Comparison of ENCODE assay signal across 8 cellular contexts in the genomic region with DNA sequence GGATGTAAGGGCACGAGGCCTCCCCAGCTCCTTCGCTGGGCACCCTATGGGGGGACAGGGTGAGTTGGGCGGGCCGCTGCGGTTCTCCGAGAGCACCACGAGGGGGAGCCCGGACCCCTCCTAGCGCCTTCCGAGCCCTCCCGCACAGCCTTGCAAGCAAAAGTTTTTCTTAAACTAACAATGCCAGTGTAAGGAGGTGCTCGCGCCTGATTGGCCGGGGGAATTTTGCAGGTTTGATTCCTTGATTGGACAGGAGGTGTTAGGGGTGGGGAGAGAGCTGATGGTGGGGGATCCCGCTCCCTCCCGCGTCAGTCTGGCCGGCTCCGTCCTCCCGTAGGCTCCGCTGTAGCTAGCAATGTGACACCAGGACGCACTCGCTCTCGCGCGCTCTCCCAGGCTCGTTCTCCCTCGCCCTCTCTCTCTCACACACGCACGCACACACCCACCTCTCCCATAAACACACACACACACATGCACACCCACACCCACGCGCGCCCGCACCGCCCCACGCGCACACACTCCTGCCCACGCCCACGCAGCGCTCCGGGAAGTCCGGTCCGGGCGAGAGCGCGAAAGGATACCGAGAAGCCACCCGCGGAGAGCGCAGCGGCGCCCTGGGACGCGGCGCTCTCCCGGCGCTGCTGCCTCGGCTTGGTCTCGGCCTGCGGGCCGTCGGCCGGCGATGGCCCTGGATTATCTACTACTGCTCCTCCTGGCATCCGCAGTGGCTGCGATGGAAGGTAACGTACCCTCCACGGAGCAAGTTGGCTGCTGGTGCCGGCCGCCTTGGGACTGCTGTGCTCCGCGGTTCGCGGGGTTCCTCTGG. TPM values are rescaled to one million over a fixed set of nuclear protein-coding genes. Genes with fewer than 3 reads are reported as not detected.
DNase-seq lines count a peak whose midpoint lies in the region; ATAC-seq lines count a peak whose summit lies in the region.

TSS of gene EPHB1 (plus strand) at position 311 of the 826 bp plus-strand sequence.

- peaks cover 0 to 3% of the 10 kb centered on the region in 2 donors for H3K9me3 ChIP-seq in esophagus (ENCODE audit: control insufficient read depth in 2 of 2, insufficient read depth in 1 of 2, low read depth in 1 of 2, low read length in 1 of 2)
- H3K9me3 ChIP-seq in mucosa of rectum (ENCODE audit: control insufficient read depth in 2 of 2, low read length in 2 of 2), result no peaks in the 10 kb centered on the region

- H3K36me3 ChIP-seq in esophagus (ENCODE audit: control insufficient read depth in 2 of 2, insufficient read depth in 2 of 2, low read length in 1 of 2) (no peaks in the 10 kb centered on the region), mucosa of rectum (ENCODE audit: control insufficient read depth in 2 of 2, insufficient read depth in 2 of 2, low read length in 2 of 2) (no peaks in the 10 kb centered on the region)

- WGBS in esophagus, 2 donors, result 1% methylated on average over 55 to 74 of the region's 74 CpGs

- no peak within 1 kb of the TSS for H3K9ac ChIP-seq in mucosa of rectum (ENCODE audit: low read depth in 1 of 2, low read length in 2 of 2)

- H3K4me3 ChIP-seq in esophagus (ENCODE audit: low read depth in 1 of 2, low read length in 2 of 2) (peak within 1 kb of the TSS; percentile 53 to 56), mucosa of rectum (ENCODE audit: low read length in 2 of 2) (peak within 1 kb of the TSS; percentile 65 to 71)

- H3K27me3 ChIP-seq in esophagus (ENCODE audit: control insufficient read depth in 1 of 2, insufficient read depth in 2 of 2, low read length in 2 of 2) (peaks cover 0 to 15% of the 10 kb centered on the region in 2 donors), mucosa of rectum (ENCODE audit: control insufficient read depth in 2 of 2, insufficient read depth in 2 of 2, low read length in 2 of 2) (peaks cover 31 to 32% of the 10 kb centered on the region in 2 donors)

- peak; percentile 83 for ATAC-seq in GM21367 (IDR thresholded peaks at IDR 0.05; ENCODE audit: unreplicated experiment)

- DNase-seq in DMS114 treated with DMSO at 0.1 percent for 48 hours (lab: John Stamatoyannopoulos, UW; ENCODE audit: unreplicated experiment) (peak; percentile 90), HS-27A (ENCODE audit: low read depth) (peak; percentile 45), NCI-H82 (lab: John Stamatoyannopoulos, UW) (peak; percentile 94)
- DNase-seq in activated CD8-positive, alpha-beta memory T cell treated with anti-CD3 and anti-CD28 coated beads, Interleukin-2, amount 50 U/mL, for 24 hours (ENCODE audit: extremely low read depth), result peak; percentile 17
- peak; percentile 24 for DNase-seq in stimulated activated naive CD4-positive, alpha-beta T cell treated with Interleukin-2 at 50 U/mL for 16 hours (lab: John Stamatoyannopoulos, UW)

- H3K4me1 ChIP-seq in esophagus (ENCODE audit: control insufficient read depth in 2 of 2, insufficient read depth in 2 of 2, low read length in 1 of 2) (peaks cover 6 to 10% of the 10 kb centered on the region in 2 donors), mucosa of rectum (ENCODE audit: control insufficient read depth in 2 of 2, insufficient read depth in 2 of 2, low read length in 2 of 2) (peaks cover 0 to 6% of the 10 kb centered on the region in 2 donors)

- H3K27ac ChIP-seq in esophagus (ENCODE audit: low read depth in 2 of 2, low read length in 1 of 2) (peak within 1 kb of the TSS in 1 of 2 donors; percentile 8), mucosa of rectum (ENCODE audit: low read depth in 2 of 2, low read length in 2 of 2) (no peak within 1 kb of the TSS)

RNA-seq across cellular contexts. Expression of gene EPHB1, which starts in this region (rescaled TPM):
- under 1 TPM; 0.04 to 0.38 TPM for polyA plus RNA-seq in esophagus

Comparison
In these comparisons a context has a peak if more than half of its experiments do, and no peak if none do; other contexts are left out.
1. DNase-seq: peak in every context shown above with its lines; median percentile 94 in NCI-H82; 90 in DMS114 treated with DMSO at 0.1 percent for 48 hours; 45 in HS-27A; 24 in stimulated activated naive CD4-positive, alpha-beta T cell treated with Interleukin-2 at 50 U/mL for 16 hours; 17 in activated CD8-positive, alpha-beta memory T cell treated with anti-CD3 and anti-CD28 coated beads, Interleukin-2, amount 50 U/mL, for 24 hours.